1 cellular context compared by ENCODE assay signal in the genomic region with DNA sequence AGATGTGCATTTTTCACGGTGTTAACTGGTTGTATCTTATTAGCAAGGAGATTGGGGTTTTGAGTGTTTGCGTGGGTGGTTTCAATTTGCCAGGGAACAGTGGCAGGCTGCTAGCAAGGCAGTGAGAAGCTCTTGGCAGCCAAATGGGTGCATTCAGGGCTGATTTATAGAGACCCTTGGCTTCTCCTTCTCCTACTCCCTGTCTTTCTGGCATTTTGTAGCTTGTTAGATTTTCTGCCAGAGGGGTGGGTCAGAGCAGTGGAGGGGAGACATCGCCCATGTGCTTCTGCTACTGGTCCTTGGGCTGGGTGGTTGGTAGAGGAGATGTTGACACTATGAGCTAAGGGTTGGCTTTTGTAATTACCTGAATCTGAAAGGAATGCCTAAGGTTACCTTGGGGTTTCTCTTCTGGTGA.
TF ChIP-seq lines count a peak whose summit lies in the region.

No MANE protein-coding gene starts in this region.

TF ChIP-seq in SK-N-SH treated with all-trans-retinoic acid at 6 μM for 48 hours, 23 proteins besides CTCF, POLR2A, EP300 and RAD21:
- TF ChIP-seq, protein P1, sequence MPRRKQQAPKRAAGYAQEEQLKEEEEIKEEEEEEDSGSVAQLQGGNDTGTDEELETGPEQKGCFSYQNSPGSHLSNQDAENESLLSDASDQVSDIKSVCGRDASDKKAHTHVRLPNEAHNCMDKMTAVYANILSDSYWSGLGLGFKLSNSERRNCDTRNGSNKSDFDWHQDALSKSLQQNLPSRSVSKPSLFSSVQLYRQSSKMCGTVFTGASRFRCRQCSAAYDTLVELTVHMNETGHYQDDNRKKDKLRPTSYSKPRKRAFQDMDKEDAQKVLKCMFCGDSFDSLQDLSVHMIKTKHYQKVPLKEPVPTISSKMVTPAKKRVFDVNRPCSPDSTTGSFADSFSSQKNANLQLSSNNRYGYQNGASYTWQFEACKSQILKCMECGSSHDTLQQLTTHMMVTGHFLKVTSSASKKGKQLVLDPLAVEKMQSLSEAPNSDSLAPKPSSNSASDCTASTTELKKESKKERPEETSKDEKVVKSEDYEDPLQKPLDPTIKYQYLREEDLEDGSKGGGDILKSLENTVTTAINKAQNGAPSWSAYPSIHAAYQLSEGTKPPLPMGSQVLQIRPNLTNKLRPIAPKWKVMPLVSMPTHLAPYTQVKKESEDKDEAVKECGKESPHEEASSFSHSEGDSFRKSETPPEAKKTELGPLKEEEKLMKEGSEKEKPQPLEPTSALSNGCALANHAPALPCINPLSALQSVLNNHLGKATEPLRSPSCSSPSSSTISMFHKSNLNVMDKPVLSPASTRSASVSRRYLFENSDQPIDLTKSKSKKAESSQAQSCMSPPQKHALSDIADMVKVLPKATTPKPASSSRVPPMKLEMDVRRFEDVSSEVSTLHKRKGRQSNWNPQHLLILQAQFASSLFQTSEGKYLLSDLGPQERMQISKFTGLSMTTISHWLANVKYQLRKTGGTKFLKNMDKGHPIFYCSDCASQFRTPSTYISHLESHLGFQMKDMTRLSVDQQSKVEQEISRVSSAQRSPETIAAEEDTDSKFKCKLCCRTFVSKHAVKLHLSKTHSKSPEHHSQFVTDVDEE (CRISPR knock-in tag; IDR thresholded peaks at IDR 0.05) = no peak
- TF ChIP-seq, protein P2, sequence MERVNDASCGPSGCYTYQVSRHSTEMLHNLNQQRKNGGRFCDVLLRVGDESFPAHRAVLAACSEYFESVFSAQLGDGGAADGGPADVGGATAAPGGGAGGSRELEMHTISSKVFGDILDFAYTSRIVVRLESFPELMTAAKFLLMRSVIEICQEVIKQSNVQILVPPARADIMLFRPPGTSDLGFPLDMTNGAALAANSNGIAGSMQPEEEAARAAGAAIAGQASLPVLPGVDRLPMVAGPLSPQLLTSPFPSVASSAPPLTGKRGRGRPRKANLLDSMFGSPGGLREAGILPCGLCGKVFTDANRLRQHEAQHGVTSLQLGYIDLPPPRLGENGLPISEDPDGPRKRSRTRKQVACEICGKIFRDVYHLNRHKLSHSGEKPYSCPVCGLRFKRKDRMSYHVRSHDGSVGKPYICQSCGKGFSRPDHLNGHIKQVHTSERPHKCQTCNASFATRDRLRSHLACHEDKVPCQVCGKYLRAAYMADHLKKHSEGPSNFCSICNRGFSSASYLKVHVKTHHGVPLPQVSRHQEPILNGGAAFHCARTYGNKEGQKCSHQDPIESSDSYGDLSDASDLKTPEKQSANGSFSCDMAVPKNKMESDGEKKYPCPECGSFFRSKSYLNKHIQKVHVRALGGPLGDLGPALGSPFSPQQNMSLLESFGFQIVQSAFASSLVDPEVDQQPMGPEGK (CRISPR knock-in tag; IDR thresholded peaks at IDR 0.05; ENCODE audit: borderline replicate concordance) = no peak
- TF ChIP-seq ZC3H10 (CRISPR knock-in tag; IDR thresholded peaks at IDR 0.05) = no peak
- no peak for TF ChIP-seq TOX (CRISPR knock-in tag; IDR thresholded peaks at IDR 0.05; ENCODE audit: borderline replicate concordance)
- no peak for TF ChIP-seq BACH2 (CRISPR knock-in tag; IDR thresholded peaks at IDR 0.05; ENCODE audit: borderline replicate concordance)
- no peak for TF ChIP-seq SNAI2 (CRISPR knock-in tag; IDR thresholded peaks at IDR 0.05)
- TF ChIP-seq ZNF565 (CRISPR knock-in tag; conservative IDR thresholded peaks at IDR 0.05; ENCODE audit: low read depth) = no peak
TF ChIP-seq in SK-N-SH treated with all-trans-retinoic acid at 6 μM for 48 hours: peak in this region for 0.
